14 cellular contexts compared by ENCODE assay signal in the genomic region with DNA sequence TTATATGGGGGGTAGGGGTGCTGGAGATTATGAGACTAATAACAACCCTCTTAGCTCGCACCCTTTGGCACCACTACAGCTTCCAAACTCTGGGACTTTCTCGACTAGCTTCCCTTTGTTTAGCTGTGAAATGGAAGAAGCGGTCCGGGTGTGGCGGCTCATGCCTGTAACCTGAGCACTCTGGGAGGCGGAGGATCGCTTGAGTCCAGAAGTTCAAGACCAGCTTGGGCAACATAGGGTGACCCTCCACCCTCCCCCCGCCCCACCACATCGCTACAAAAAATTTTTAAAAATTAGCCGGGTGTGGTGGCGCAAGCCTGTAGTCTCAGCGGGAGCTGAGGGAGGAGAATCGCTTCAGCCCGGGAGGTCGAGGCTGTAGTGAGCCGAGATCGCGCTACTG. TPM values are rescaled to one million over a fixed set of nuclear protein-coding genes. Genes with fewer than 3 reads are reported as not detected.
DNase-seq lines count a peak whose midpoint lies in the region; ATAC-seq, FAIRE-seq and TF ChIP-seq lines count a peak whose summit lies in the region.
"Had no signal": no experiment of that assay in that cellular context is flagged by ENCODE, and none has a peak within 500 bp of the region (broad histone marks: within the 10 kb centered on the region; RNA-seq: fewer than 3 reads in every experiment).

No MANE protein-coding gene starts in this region.

- no peak overlapping the region for H2AFZ ChIP-seq in HepG2 (ENCODE audit: low read length)

- POLR2A ChIA-PET in HepG2 (lab: Yijun Ruan, JAX) = interaction anchor here (0.7 kb wide), 1 partner anchor 463 kb away, joined by 3 read pairs; no protein-coding TSS in a partner anchor
- POLR2A ChIA-PET in MCF 10A (lab: Yijun Ruan, JAX) = interaction anchor here (0.6 to 8.9 kb wide), 22 partner anchors 9 to 641 kb away, joined by 3 to 162 read pairs (median 5); no protein-coding TSS in a partner anchor

- no peak for TF ChIP-seq RAD21 in HepG2 (CRISPR knock-in tag; IDR thresholded peaks at IDR 0.05)

- peaks cover 24% of the 10 kb centered on the region for H3K4me1 ChIP-seq in HepG2 (ENCODE audit: insufficient read depth, low read length)
- H3K4me1 ChIP-seq in right lobe of liver = peaks cover 0 to 16% (median 0%) of the 10 kb centered on the region in 4 donors
- peaks cover 24% of the 10 kb centered on the region for H3K4me1 ChIP-seq in mesodermal cell (ENCODE audit: control insufficient read depth, insufficient read depth, low read length, poor library complexity, severe bottlenecking)
- H3K4me1 ChIP-seq in uterus = peaks cover 0 to 10% of the 10 kb centered on the region in 2 donors
- peaks cover 0 to 27% (median 10%) of the 10 kb centered on the region in 12 donors for H3K4me1 ChIP-seq in heart left ventricle

- H3K9me3 ChIP-seq in HepG2 (ENCODE audit: low read length) (no peaks in the 10 kb centered on the region), right lobe of liver (no peaks in the 10 kb centered on the region), mesodermal cell (ENCODE audit: control insufficient read depth, low read length) (no peaks in the 10 kb centered on the region), uterus (no peaks in the 10 kb centered on the region), heart left ventricle (no peaks in the 10 kb centered on the region), WERI-Rb-1 (ENCODE audit: severe bottlenecking) (no peaks in the 10 kb centered on the region)
- H3K9me3 ChIP-seq: thyroid gland had no signal

- CTCF ChIA-PET in HepG2 (lab: Yijun Ruan, JAX; ENCODE audit: low intra/inter-chr PET ratio, low total read pairs) (no interaction called here), MCF 10A (lab: Yijun Ruan, JAX) (interaction anchor here (0.6 to 2.3 kb wide), 8 partner anchors 9 to 203 kb away, joined by 3 to 11 read pairs (median 4); no protein-coding TSS in a partner anchor)

- WGBS in HepG2 (ENCODE audit: low lambda C conversion rate) = 19% methylated on average over 18 of the region's 18 CpGs
- 10% methylated on average over 17 of the region's 18 CpGs for WGBS in right lobe of liver (ENCODE audit: insufficient coverage, low coverage, low lambda C conversion rate, missing lambda C conversion rate)
- 10 to 11% methylated on average over 6 to 14 of the region's 18 CpGs for WGBS in mesodermal cell (ENCODE audit: insufficient coverage in 2 of 2), 2 experiments
- 14 to 29% (median 17%) methylated on average over 18 of the region's 18 CpGs for WGBS in heart left ventricle, 4 donors

- H3K36me3 ChIP-seq in HepG2 (replicated peaks in 1 of 2; ENCODE audit: control insufficient read depth in 1 of 2, insufficient read depth in 2 of 2, low read length in 2 of 2) (no peaks in the 10 kb centered on the region), right lobe of liver (no peaks in the 10 kb centered on the region), mesodermal cell (ENCODE audit: control insufficient read depth, insufficient read depth, low read length) (no peaks in the 10 kb centered on the region), uterus (no peaks in the 10 kb centered on the region), heart left ventricle (no peaks in the 10 kb centered on the region), WERI-Rb-1 (no peaks in the 10 kb centered on the region)
- H3K36me3 ChIP-seq: thyroid gland had no signal

- TF ChIP-seq POLR2A in HepG2 (IDR thresholded peaks at IDR 0.05; ENCODE audit: insufficient read depth in 1 of 2, low read depth in 2 of 2, low read length in 2 of 2) (no peak), right lobe of liver (IDR thresholded peaks at IDR 0.05) (no peak), uterus (IDR thresholded peaks at IDR 0.05) (no peak), heart left ventricle (IDR thresholded peaks at IDR 0.05) (no peak)

- ATAC-seq in HepG2 = peak; percentile 14; the same call in 2 of the 3 replicates
- ATAC-seq in right lobe of liver = no peak
- ATAC-seq in HG03095 (IDR thresholded peaks at IDR 0.05; ENCODE audit: unreplicated experiment) = no peak
- ATAC-seq in heart left ventricle = no peak

- H3K27me3 ChIP-seq in HepG2 (ENCODE audit: control insufficient read depth in 1 of 2, insufficient read depth in 2 of 2, low read length in 2 of 2) (peaks cover 15 to 65% of the 10 kb centered on the region in 2 experiments), right lobe of liver (peaks cover 9 to 25% of the 10 kb centered on the region in 2 donors), uterus (no peaks in the 10 kb centered on the region), heart left ventricle (peaks cover 21 to 82% (median 57%) of the 10 kb centered on the region in 9 donors), WERI-Rb-1 (ENCODE audit: insufficient read depth, low read depth, severe bottlenecking) (no peaks in the 10 kb centered on the region)
- H3K27me3 ChIP-seq: thyroid gland had no signal

- no peaks in the 10 kb centered on the region for H3K79me2 ChIP-seq in HepG2 (ENCODE audit: insufficient read depth, low read length)

- H3K27ac Mint-ChIP-seq in MCF 10A (ENCODE audit: low read depth, unreplicated experiment) = peak overlapping the region; percentile 70
- H3K27ac Mint-ChIP-seq: HFFc6 had no signal

- H3K9me3 Mint-ChIP-seq in MCF 10A (ENCODE audit: unreplicated experiment) = no peaks in the 10 kb centered on the region
- H3K9me3 Mint-ChIP-seq: HFFc6 had no signal

- no peak for FAIRE-seq in HepG2 (lab: Jason Lieb, UNC)
- FAIRE-seq: D721Med, endometrium had no signal

- peak overlapping the region; percentile 89 for H3K4me3 Mint-ChIP-seq in MCF 10A (ENCODE audit: unreplicated experiment)

- H3K27ac ChIP-seq in HepG2 (ENCODE audit: extremely low read length, insufficient read depth, low read length) (no peak overlapping the region), right lobe of liver (no peak overlapping the region), mesodermal cell (ENCODE audit: low read depth, low read length, severe bottlenecking) (no peak overlapping the region), uterus (peak overlapping the region in 1 of 2 donors; percentile 86), heart left ventricle (no peak overlapping the region), WERI-Rb-1 (no peak overlapping the region)
- H3K27ac ChIP-seq: thyroid gland had no signal

- TF ChIP-seq EP300 in HepG2 (IDR thresholded peaks at IDR 0.05; ENCODE audit: low read depth in 2 of 2, low read length in 2 of 2) = no peak
- no peak for TF ChIP-seq EP300 in HepG2 (CRISPR knock-in tag; IDR thresholded peaks at IDR 0.05; ENCODE audit: borderline replicate concordance)

- H4K20me1 ChIP-seq in HepG2 (ENCODE audit: insufficient read depth, low read length) = no peaks in the 10 kb centered on the region; the same call in 1 of the 2 replicates

- peaks cover 21% of the 10 kb centered on the region for H3K4me1 Mint-ChIP-seq in MCF 10A (ENCODE audit: insufficient read depth, unreplicated experiment)

- DNase-seq in HepG2 (ENCODE audit: low spot score) = peak; percentile 17
- DNase-seq in right lobe of liver = no peak
- peak; percentile 49 for DNase-seq in MCF 10A (ENCODE audit: unreplicated experiment)
- peak in 1 of 2 donors; percentile 34 for DNase-seq in uterus
- no peak for DNase-seq in heart left ventricle
- no peak for DNase-seq in WERI-Rb-1
- DNase-seq: HFFc6, NCI-H1930, SW 1271 had no signal

- in situ Hi-C loops in HepG2 (cut with HindIII; ENCODE audit: extremely low pct_ligation_motif_present, low pct_unique_long_range_greater_than_20kb) = no loop called here

- H3K4me2 ChIP-seq in HepG2 (ENCODE audit: low read depth, low read length) = peak overlapping the region; percentile 59

- H3K36me3 Mint-ChIP-seq in MCF 10A (ENCODE audit: insufficient read depth, unreplicated experiment) = peaks cover 9% of the 10 kb centered on the region

- H3K9ac ChIP-seq in HepG2 (ENCODE audit: insufficient read depth, low read depth, low read length) = no peak overlapping the region

- TF ChIP-seq CTCF in HepG2 (CRISPR knock-in tag; IDR thresholded peaks at IDR 0.05) (no peak), right lobe of liver (IDR thresholded peaks at IDR 0.05) (no peak), MCF 10A (IDR thresholded peaks at IDR 0.05; ENCODE audit: unreplicated experiment) (no peak), uterus (IDR thresholded peaks at IDR 0.05) (no peak), heart left ventricle (IDR thresholded peaks at IDR 0.05) (no peak), WERI-Rb-1 (IDR thresholded peaks at IDR 0.05; ENCODE audit: low read depth, low read length) (no peak)

- intact Hi-C loops in HepG2 (cut with micrococcal nuclease; ENCODE audit: unreplicated experiment) = no loop called here
- intact Hi-C loops in right lobe of liver (cut with DNase I) = no loop called here
- intact Hi-C loops in MCF 10A (cut with micrococcal nuclease) = no loop called here
- intact Hi-C loops in uterus (cut with DNase I; ENCODE audit: low total_unique reads) = no loop called here
- intact Hi-C loops in heart left ventricle (cut with DNase I) = no loop called here

- no TSS peak for BruUV-seq in HepG2 (replicated peaks; lab: Mats Ljungman, UMichigan)
- BruUV-seq in MCF 10A (replicated peaks; lab: Mats Ljungman, UMichigan) = TSS peak; percentile 88

- peak overlapping the region in 1 of 3 experiments; percentile 53; a peak in 1 of 6 replicates for H3K4me3 ChIP-seq in HepG2 (replicated peaks in 1 of 3; ENCODE audit: insufficient read depth in 1 of 3, low read depth in 2 of 3, low read length in 3 of 3)
- H3K4me3 ChIP-seq in right lobe of liver = peak overlapping the region in 1 of 3 donors; percentile 24
- peak overlapping the region; percentile 49 for H3K4me3 ChIP-seq in mesodermal cell (ENCODE audit: extremely low read depth, insufficient read depth, low read length, poor library complexity, severe bottlenecking)
- peak overlapping the region; percentile 18 to 65 for H3K4me3 ChIP-seq in uterus
- H3K4me3 ChIP-seq in heart left ventricle = no peak overlapping the region
- H3K4me3 ChIP-seq in WERI-Rb-1 (ENCODE audit: low read depth, low read length) = no peak overlapping the region

- no peaks in the 10 kb centered on the region for H3K27me3 Mint-ChIP-seq in MCF 10A (ENCODE audit: insufficient read depth, unreplicated experiment)

RNA-seq across cellular contexts. Expression of a gene that starts 0.8 kb away (rescaled TPM):
- total RNA-seq in HepG2 (2016; rRNA removed; fragmentation: Illumina TruSeq; extraction: Trizol) (not detected in 2 replicates), right lobe of liver (under 1 TPM in 1 of 6 experiments, not detected in 5; 0.06 TPM), MCF 10A (2022) (74.4 and 107 TPM in 2 replicates), uterus (10 to 100 TPM in 2 of 4 donors, 1 to 10 TPM in 2; 5.1 to 55.3 (median 18.9) TPM), heart left ventricle (1 to 10 TPM in 1 of 9 donors, not detected in 8; 3.8 TPM)
- not detected in 2 replicates for total RNA-seq in HepG2 (2016; cell fraction: cytosol; rRNA removed; fragmentation: Illumina TruSeq; extraction: Trizol; ENCODE audit: low read depth)
- not detected in 2 replicates for total RNA-seq in HepG2 (2016; cell fraction: insoluble cytoplasmic fraction; rRNA removed; fragmentation: Illumina TruSeq; extraction: Trizol)
- total RNA-seq in HepG2 (2016; cell fraction: membrane; rRNA removed; fragmentation: Illumina TruSeq; extraction: Trizol) = not detected in 2 replicates
- 0.22 TPM in 1 of 2 replicates, not detected in the other for total RNA-seq in HepG2 (2016; cell fraction: nucleus; rRNA removed; fragmentation: Illumina TruSeq; extraction: Trizol)
- polyA plus RNA-seq in HepG2 (2011; rRNA removed) (0.11 and 0.57 TPM in 2 replicates), heart left ventricle (under 1 TPM in 1 of 2 donors, not detected in 1; 0.01 TPM)
- polyA plus RNA-seq in HepG2 (2011; cell fraction: cytosol; rRNA removed) = 0.09 and 0.32 TPM in 2 replicates
- 0.19 and 0.23 TPM in 2 replicates for polyA plus RNA-seq in HepG2 (2011; cell fraction: nucleus; rRNA removed)
- polyA plus RNA-seq in HepG2 (2012) = 0.12 and 0.25 TPM in 2 replicates
- polyA plus RNA-seq in HepG2 (2016; cell fraction: cytosol; fragmentation: Illumina TruSeq; extraction: Trizol; ENCODE audit: low read depth) = not detected in 2 replicates
- polyA plus RNA-seq in HepG2 (2016; cell fraction: insoluble cytoplasmic fraction; fragmentation: Illumina TruSeq; extraction: Trizol; ENCODE audit: low read depth) = 0.22 TPM in 1 of 2 replicates, not detected in the other
- not detected in 2 replicates for polyA plus RNA-seq in HepG2 (2016; cell fraction: membrane; fragmentation: Illumina TruSeq; extraction: Trizol; ENCODE audit: low read depth)
- not detected in 2 replicates for polyA plus RNA-seq in HepG2 (2016; cell fraction: nucleus; fragmentation: Illumina TruSeq; extraction: Trizol; ENCODE audit: insufficient read depth, low read depth)
- polyA minus RNA-seq in HepG2 (2011; rRNA and poly(A)+ RNA removed; ENCODE audit: low replicate concordance) = 1.1 TPM in 1 of 2 replicates, not detected in the other
- not detected in 2 replicates for polyA minus RNA-seq in HepG2 (2011; cell fraction: cytosol; rRNA and poly(A)+ RNA removed)
- not detected in 2 replicates for polyA minus RNA-seq in HepG2 (2011; cell fraction: nucleus; rRNA and poly(A)+ RNA removed)
- polyA plus RNA-seq in mesodermal cell (2013, experiment 1 of 2) = 17.9 TPM
- polyA plus RNA-seq in mesodermal cell (2013, experiment 2 of 2) = 25.0 TPM

Comparison
In these comparisons a context has a peak if more than half of its experiments do, and no peak if none do; other contexts are left out.
1. DNase-seq: peak in HepG2 (single experiment) and MCF 10A (single experiment); none in right lobe of liver (0 of 3), heart left ventricle (0 of 5) and WERI-Rb-1 (single experiment).
2. H3K4me3 ChIP-seq: peak in mesodermal cell (single experiment) and uterus (2 of 2); none in heart left ventricle (0 of 12) and WERI-Rb-1 (single experiment).